In the genomic region with DNA sequence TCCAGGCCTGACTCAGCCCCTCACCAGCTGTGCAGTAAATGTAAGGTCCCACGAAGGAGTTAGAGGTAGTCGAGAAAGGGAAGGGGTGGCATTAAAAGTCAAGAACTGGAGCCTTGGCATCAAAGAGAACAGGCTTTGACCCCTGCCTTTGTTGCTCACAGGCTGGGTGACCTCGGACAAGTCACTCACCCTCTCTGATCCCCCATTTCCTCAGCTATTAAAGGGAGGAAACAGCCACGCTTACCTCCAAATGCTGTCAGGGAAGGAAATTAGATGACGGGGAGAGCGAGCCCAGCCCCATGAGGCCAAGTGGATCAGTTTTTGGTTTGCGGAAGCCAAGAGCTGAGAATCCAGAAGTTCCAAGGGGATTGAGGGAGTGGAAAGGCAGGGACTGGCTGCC, we compare ENCODE assay signal across 2 cellular contexts.
TF ChIP-seq lines count a peak whose summit lies in the region.

No MANE protein-coding gene starts in this region.

TF ChIP-seq in A549, 52 proteins besides CTCF, POLR2A, EP300 and RAD21:
- TF ChIP-seq ZFP36 (IDR thresholded peaks at IDR 0.05; ENCODE audit: borderline replicate concordance, partially characterized antibody): peak; percentile 36
- TF ChIP-seq, protein P1, sequence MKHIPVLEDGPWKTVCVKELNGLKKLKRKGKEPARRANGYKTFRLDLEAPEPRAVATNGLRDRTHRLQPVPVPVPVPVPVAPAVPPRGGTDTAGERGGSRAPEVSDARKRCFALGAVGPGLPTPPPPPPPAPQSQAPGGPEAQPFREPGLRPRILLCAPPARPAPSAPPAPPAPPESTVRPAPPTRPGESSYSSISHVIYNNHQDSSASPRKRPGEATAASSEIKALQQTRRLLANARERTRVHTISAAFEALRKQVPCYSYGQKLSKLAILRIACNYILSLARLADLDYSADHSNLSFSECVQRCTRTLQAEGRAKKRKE (CRISPR knock-in tag; IDR thresholded peaks at IDR 0.05; ENCODE audit: low read depth): no peak
- no peak for TF ChIP-seq NPAS2 (CRISPR knock-in tag; IDR thresholded peaks at IDR 0.05; ENCODE audit: borderline replicate concordance)
TF ChIP-seq in A549: peak in this region for 1.

TF ChIP-seq in H1, 55 proteins besides CTCF, POLR2A, EP300 and RAD21:
- TF ChIP-seq SIRT6 (IDR thresholded peaks at IDR 0.05; ENCODE audit: low read length) (no peak), JUND (IDR thresholded peaks at IDR 0.05; ENCODE audit: low read length) (no peak), CREB1 (IDR thresholded peaks at IDR 0.05) (no peak), GABPA (IDR thresholded peaks at IDR 0.05; ENCODE audit: borderline replicate concordance, insufficient read depth, low read length) (no peak), SP2 (IDR thresholded peaks at IDR 0.05; ENCODE audit: low read length) (no peak), KDM1A (IDR thresholded peaks at IDR 0.05; ENCODE audit: borderline replicate concordance, low read length) (0 out of 2 replicates have a peak, but pooled peaks have one; percentile 10), YY1 (IDR thresholded peaks at IDR 0.05; ENCODE audit: low read depth, low read length) (no peak)
